ENCODE assay signal across 7 cellular contexts in genomic region chr2:171401947-171402346, GRCh38.
"Had no signal": no experiment of that assay in that cellular context is flagged by ENCODE, and none has a peak within 500 bp of the region (broad histone marks: within the 10 kb centered on the region; RNA-seq: fewer than 3 reads in every experiment).

No MANE protein-coding gene starts in this region.

- H3K9ac ChIP-seq: GM23248 had no signal

- H3K27ac ChIP-seq: GM23248 had no signal

- H3K36me3 ChIP-seq: HAP-1 had no signal

- ATAC-seq: HCT116 had no signal

- DNase-seq: GM23248, GOT3, H7, KG1 had no signal

- FAIRE-seq: HTR-8/SVneo had no signal

- H3K4me3 ChIP-seq: GM23248, HAP-1 had no signal

- H2AFZ ChIP-seq: GM23248 had no signal
